ENCODE assay signal across 16 cellular contexts in the genomic region with DNA sequence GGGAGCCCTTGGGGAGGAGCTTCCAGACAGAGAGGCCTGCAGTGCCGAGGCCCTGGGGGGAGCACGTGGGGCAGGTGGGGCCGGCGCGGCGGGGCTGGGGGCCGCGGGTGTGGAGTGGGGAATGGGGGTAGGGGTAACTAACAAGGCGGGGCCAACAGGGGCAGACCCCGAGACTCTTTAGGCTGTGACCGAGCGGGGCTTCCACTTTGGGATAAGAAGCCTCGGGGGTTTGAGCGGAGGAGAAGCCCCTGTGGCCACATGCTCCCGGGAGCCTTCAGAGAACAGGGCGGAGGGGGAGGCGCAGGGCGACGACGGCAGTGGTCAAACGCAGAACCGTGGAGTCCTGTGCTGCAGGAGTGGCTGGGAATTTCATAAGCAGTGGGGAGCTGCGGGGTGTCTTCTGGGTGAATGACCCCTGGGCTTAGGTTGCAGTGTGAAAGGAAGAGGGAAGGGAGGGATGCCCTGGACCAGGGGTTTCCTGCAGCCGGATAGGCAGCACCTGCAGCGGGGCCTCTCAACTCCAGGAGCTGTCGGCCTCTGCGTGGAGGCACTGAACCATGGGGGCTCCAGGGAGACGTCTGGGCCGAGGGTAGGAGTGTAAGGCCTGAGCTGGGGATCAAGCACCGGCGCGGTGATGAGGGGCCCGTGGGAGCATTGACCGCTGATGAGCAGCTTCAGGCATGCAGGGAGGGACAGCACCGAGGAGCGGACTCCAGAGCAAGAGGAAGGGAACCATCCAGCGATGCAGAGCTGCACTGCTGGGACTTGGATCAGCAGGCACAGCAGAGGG.
"Had no signal": no experiment of that assay in that cellular context is flagged by ENCODE, and none has a peak within 500 bp of the region (broad histone marks: within the 10 kb centered on the region; RNA-seq: fewer than 3 reads in every experiment).

No MANE protein-coding gene starts in this region.

- H3K4me1 Mint-ChIP-seq: activated CD4-positive, alpha-beta T cell treated with anti-CD3 and anti-CD28 coated beads, Interleukin-2, amount 10 ng/mL, durations not matched to agents 24 days and 14 days; neural crest cell; stimulated activated effector memory CD8-positive, alpha-beta T cell treated with anti-CD3 and anti-CD28 coated beads, Interleukin-12 subunit alpha, Interleukin-12 subunit beta, amount 100 ng/mL, for 72 hours had no signal

- H3K27ac ChIP-seq: body of pancreas, epithelial cell of prostate, foreskin keratinocyte, ovary, sigmoid colon had no signal

- H3K4me3 ChIP-seq: body of pancreas, ovary, sigmoid colon had no signal

- H3K4me3 Mint-ChIP-seq: activated CD4-positive, alpha-beta T cell treated with anti-CD3 and anti-CD28 coated beads, Interleukin-2, amount 10 ng/mL, durations not matched to agents 24 days and 14 days; activated CD8-positive, alpha-beta T cell treated with anti-CD3 and anti-CD28 coated beads for 36 hours; activated naive CD4-positive, alpha-beta T cell treated with anti-CD3 and anti-CD28 coated beads for 36 hours; activated T-cell treated with anti-CD3 and anti-CD28 coated beads, Interleukin-2, amount 50 U/mL, for 4 hours; neural crest cell; stimulated activated effector memory CD8-positive, alpha-beta T cell treated with anti-CD3 and anti-CD28 coated beads, Interleukin-12 subunit alpha, Interleukin-12 subunit beta, amount 100 ng/mL, for 72 hours; T-helper 2 cell treated with Interferon-gamma antibody and Interleukin-4, amounts not matched to agents 5 μg/mL and 100 μg/mL, for 36 hours had no signal

- H3K9me3 Mint-ChIP-seq: activated CD4-positive, alpha-beta T cell treated with anti-CD3 and anti-CD28 coated beads, Interleukin-2, amount 10 ng/mL, durations not matched to agents 24 days and 14 days; activated CD8-positive, alpha-beta T cell treated with anti-CD3 and anti-CD28 coated beads for 36 hours; activated naive CD4-positive, alpha-beta T cell treated with anti-CD3 and anti-CD28 coated beads for 36 hours; activated T-cell treated with anti-CD3 and anti-CD28 coated beads, Interleukin-2, amount 50 U/mL, for 4 hours; stimulated activated effector memory CD8-positive, alpha-beta T cell treated with anti-CD3 and anti-CD28 coated beads, Interleukin-12 subunit alpha, Interleukin-12 subunit beta, amount 100 ng/mL, for 72 hours; T-helper 2 cell treated with Interferon-gamma antibody and Interleukin-4, amounts not matched to agents 5 μg/mL and 100 μg/mL, for 36 hours had no signal

- H3K36me3 Mint-ChIP-seq: stimulated activated effector memory CD8-positive, alpha-beta T cell treated with anti-CD3 and anti-CD28 coated beads, Interleukin-12 subunit alpha, Interleukin-12 subunit beta, amount 100 ng/mL, for 72 hours had no signal

- H3K27ac Mint-ChIP-seq: activated CD4-positive, alpha-beta T cell treated with anti-CD3 and anti-CD28 coated beads, Interleukin-2, amount 10 ng/mL, durations not matched to agents 24 days and 14 days; activated CD8-positive, alpha-beta T cell treated with anti-CD3 and anti-CD28 coated beads for 36 hours; activated naive CD4-positive, alpha-beta T cell treated with anti-CD3 and anti-CD28 coated beads for 36 hours; stimulated activated effector memory CD8-positive, alpha-beta T cell treated with anti-CD3 and anti-CD28 coated beads, Interleukin-12 subunit alpha, Interleukin-12 subunit beta, amount 100 ng/mL, for 72 hours; T-helper 2 cell treated with Interferon-gamma antibody and Interleukin-4, amounts not matched to agents 5 μg/mL and 100 μg/mL, for 36 hours had no signal

- DNase-seq: activated CD4-positive, alpha-beta T cell treated with anti-CD3 and anti-CD28 coated beads, Interleukin-2, amount 10 ng/mL, durations not matched to agents 24 days and 14 days; activated CD4-positive, CD25-positive, alpha-beta regulatory T cell; activated CD8-positive, alpha-beta T cell treated with anti-CD3 and anti-CD28 coated beads for 36 hours; activated naive CD4-positive, alpha-beta T cell treated with anti-CD3 and anti-CD28 coated beads for 36 hours; activated T-cell treated with anti-CD3 and anti-CD28 coated beads, Interleukin-2, amount 50 U/mL, for 4 hours; body of pancreas; foreskin keratinocyte; hippocampal formation; midbrain; ovary; sigmoid colon; stimulated activated CD4-positive, alpha-beta T cell treated with anti-CD3 and anti-CD28 coated beads, Interleukin-4, amount 100 ng/mL, for 24 hours had no signal
